In genomic region chr2:198973181-198973580, GRCh38 we compare ENCODE assay signal across 20 cellular contexts.
"Had no signal": no experiment of that assay in that cellular context is flagged by ENCODE, and none has a peak within 500 bp of the region (broad histone marks: within the 10 kb centered on the region; RNA-seq: fewer than 3 reads in every experiment).

No MANE protein-coding gene starts in this region.

- H3K36me3 ChIP-seq: lower lobe of right lung, neutrophil, suprapubic skin, transverse colon, uterus, WERI-Rb-1 had no signal

- H3K4me3 ChIP-seq: hepatocyte, lower lobe of right lung, smooth muscle cell, suprapubic skin, transverse colon, uterus had no signal

- H3K9me3 ChIP-seq: neutrophil had no signal

- H3K27me3 ChIP-seq: hepatocyte, neutrophil, suprapubic skin, transverse colon, uterus had no signal

- H3K27ac ChIP-seq: hepatocyte, lower lobe of right lung, neutrophil, parathyroid adenoma, suprapubic skin, transverse colon, uterus, WERI-Rb-1 had no signal

- DNase-seq: activated CD4-positive, alpha-beta T cell treated with anti-CD3 and anti-CD28 coated beads for 1 hour; activated CD4-positive, alpha-beta T cell treated with anti-CD3 and anti-CD28 coated beads, Interleukin-2, amount 50 U/mL, for 4 hours; activated effector memory CD4-positive, alpha-beta T cell treated with anti-CD3 and anti-CD28 coated beads, Interleukin-2, amount 50 U/mL, for 16 hours; activated T-cell treated with anti-CD3 and anti-CD28 coated beads, Interleukin-2, amount 50 U/mL, for 72 hours; effector CD4-positive, alpha-beta T cell; left colon; lower lobe of right lung; naive thymus-derived CD8-positive, alpha-beta T cell; stimulated activated CD4-positive, alpha-beta T cell treated with anti-CD3 and anti-CD28 coated beads, Interleukin-4, amount 100 ng/mL, for 1 hour; stimulated activated naive CD8-positive, alpha-beta T cell treated with anti-CD3 and anti-CD28 coated beads, Interleukin-15, amount 100 ng/mL, for 72 hours; transverse colon; uterus; WERI-Rb-1 had no signal

- ATAC-seq: activated T-cell treated with anti-CD3 and anti-CD28 coated beads, Interleukin-2, amount 50 U/mL, for 72 hours; esophagus mucosa; left colon; lower lobe of right lung; naive thymus-derived CD8-positive, alpha-beta T cell; sciatic nerve; stimulated activated naive CD8-positive, alpha-beta T cell treated with anti-CD3 and anti-CD28 coated beads, Interleukin-15, amount 100 ng/mL, for 72 hours had no signal

- H3K4me1 ChIP-seq: lower lobe of right lung, parathyroid adenoma, suprapubic skin, uterus had no signal
